ENCODE assay signal across 8 cellular contexts in the genomic region with DNA sequence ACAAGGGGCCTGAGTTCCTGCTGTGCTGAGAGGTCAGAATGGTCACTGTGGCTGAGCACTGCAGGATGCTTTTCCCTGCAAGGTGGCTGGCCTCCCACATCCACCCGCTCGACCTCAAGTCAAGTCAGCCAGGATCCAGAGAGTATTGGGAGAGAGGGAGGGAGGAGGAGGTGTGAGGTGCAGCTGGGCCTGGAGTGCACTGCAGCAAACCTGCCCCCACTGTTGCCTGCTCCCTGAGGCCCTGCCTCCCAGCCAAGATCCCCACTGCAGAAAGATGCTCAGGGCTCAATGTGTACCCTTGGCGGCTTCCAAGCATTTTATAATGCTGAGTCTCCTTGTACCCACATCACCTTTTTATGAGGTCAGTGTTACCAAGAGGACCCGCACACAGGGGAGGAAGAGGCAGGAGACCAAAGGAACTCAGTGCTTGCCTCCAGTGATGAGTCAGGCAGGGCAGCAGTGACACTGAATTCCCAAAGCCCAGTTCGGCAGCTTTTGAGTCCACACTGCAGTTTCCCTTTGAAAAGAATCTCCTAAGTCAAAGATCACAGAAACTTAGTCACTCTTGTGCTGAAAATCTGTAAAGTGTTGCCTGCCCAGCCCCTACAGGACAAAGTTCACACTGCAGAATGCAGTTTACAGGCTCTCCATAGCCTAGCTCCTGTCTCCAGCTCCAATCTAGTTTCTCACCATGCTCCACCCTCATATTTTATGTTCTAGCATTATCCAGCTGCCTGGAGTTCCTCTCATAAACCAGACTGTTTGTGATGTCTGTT. TPM values are rescaled to one million over a fixed set of nuclear protein-coding genes. Genes with fewer than 3 reads are reported as not detected.
DNase-seq lines count a peak whose midpoint lies in the region; ATAC-seq, FAIRE-seq and TF ChIP-seq lines count a peak whose summit lies in the region.

No MANE protein-coding gene starts in this region.

- H3K36me3 ChIP-seq in BLaER1 treated with 17β-estradiol and CSF1 and Interleukin-3, amounts not matched to agents 10 nM and 100 nM: peaks cover 0 to 17% (median 0%) of the 10 kb centered on the region in 11 experiments; a peak in 2 of 22 replicates
- no peaks in the 10 kb centered on the region for H3K36me3 ChIP-seq in fibroblast of lung (ENCODE audit: control insufficient read depth, insufficient read depth, low read length)
- no peaks in the 10 kb centered on the region for H3K36me3 ChIP-seq in small intestine (ENCODE audit: control insufficient read depth in 2 of 2, insufficient read depth in 2 of 2, low read length in 2 of 2)

- FAIRE-seq in small intestine (lab: Jason Lieb, UNC): no peak

- peaks cover 0 to 28% (median 7%) of the 10 kb centered on the region in 11 experiments; a peak in 7 of 22 replicates for H4K20me1 ChIP-seq in BLaER1 treated with 17β-estradiol and CSF1 and Interleukin-3, amounts not matched to agents 10 nM and 100 nM
- H4K20me1 ChIP-seq in fibroblast of lung (ENCODE audit: control insufficient read depth, extremely low read depth, insufficient read depth, low read length): no peaks in the 10 kb centered on the region

- 30 to 45% (median 33%) methylated on average over 5 of the region's 5 CpGs for WGBS in small intestine, 3 donors

- peak overlapping the region in 3 of 10 experiments; percentile 93 to 96 (median 95); a peak in 7 of 20 replicates for H3K4me3 ChIP-seq in BLaER1 treated with 17β-estradiol and CSF1 and Interleukin-3, amounts not matched to agents 10 nM and 100 nM
- H3K4me3 ChIP-seq in HFF-Myc (replicated peaks; ENCODE audit: low read depth, low read length): no peak overlapping the region
- H3K4me3 ChIP-seq in WI38 (ENCODE audit: low read depth, low read length): no peak overlapping the region
- H3K4me3 ChIP-seq in fibroblast of lung (replicated peaks in 1 of 4; ENCODE audit: control extremely low read depth in 1 of 4, insufficient read depth in 1 of 4, low read depth in 3 of 4, low read length in 4 of 4): no peak overlapping the region
- H3K4me3 ChIP-seq in small intestine (ENCODE audit: low read depth in 1 of 2, low read length in 2 of 2): no peak overlapping the region

- no peak for DNase-seq in HFF-Myc (ENCODE audit: extremely low read depth, low read depth)
- peak; percentile 69 to 77 for DNase-seq in fibroblast of lung (ENCODE audit: low read depth in 2 of 2)
- peak; percentile 87 for DNase-seq in small intestine
- no peak for DNase-seq in hippocampal formation (lab: John Stamatoyannopoulos, UW)

- peak overlapping the region in 4 of 11 experiments; percentile 1 to 85 (median 20); a peak in 5 of 22 replicates for H3K27ac ChIP-seq in BLaER1 treated with 17β-estradiol and CSF1 and Interleukin-3, amounts not matched to agents 10 nM and 100 nM
- H3K27ac ChIP-seq in fibroblast of lung (ENCODE audit: insufficient read depth, low read length): no peak overlapping the region
- peak overlapping the region; percentile 69 to 82 for H3K27ac ChIP-seq in small intestine (ENCODE audit: low read depth in 1 of 2, low read length in 1 of 2)

- H3K9me3 ChIP-seq in BLaER1 treated with 17β-estradiol and CSF1 and Interleukin-3, amounts not matched to agents 10 nM and 100 nM (replicated peaks in 1 of 11): no peaks in the 10 kb centered on the region
- H3K9me3 ChIP-seq in fibroblast of lung (ENCODE audit: control insufficient read depth, insufficient read depth, low read depth, low read length) (no peaks in the 10 kb centered on the region), small intestine (ENCODE audit: control insufficient read depth, low read depth) (no peaks in the 10 kb centered on the region)

- peak overlapping the region in 4 of 11 experiments; percentile 29 to 90 (median 86); a peak in 7 of 22 replicates for H3K9ac ChIP-seq in BLaER1 treated with 17β-estradiol and CSF1 and Interleukin-3, amounts not matched to agents 10 nM and 100 nM
- H3K9ac ChIP-seq in fibroblast of lung (ENCODE audit: insufficient read depth, low read length): no peak overlapping the region

- peak overlapping the region; percentile 47 to 100 (median 91) for H3K4me2 ChIP-seq in BLaER1 treated with 17β-estradiol and CSF1 and Interleukin-3, amounts not matched to agents 10 nM and 100 nM
- peak overlapping the region; percentile 8 for H3K4me2 ChIP-seq in fibroblast of lung (ENCODE audit: extremely low read depth, insufficient read depth, low read length)

- H3K79me2 ChIP-seq in fibroblast of lung (ENCODE audit: control insufficient read depth, insufficient read depth, low read length): no peaks in the 10 kb centered on the region

- TF ChIP-seq CTCF in HFF-Myc (IDR thresholded peaks at IDR 0.05; ENCODE audit: low read depth, low read length, missing control alignments) (peak; percentile 54), WI38 (IDR thresholded peaks at IDR 0.05; ENCODE audit: low read depth, low read length) (peak; percentile 23; the same call in 1 of the 2 replicates), fibroblast of lung (conservative IDR thresholded peaks at IDR 0.05 in 1 of 2, IDR thresholded peaks at IDR 0.05 in 1 of 2; ENCODE audit: low read depth in 1 of 2, low read length in 2 of 2) (peak; percentile 44 to 75)

- H3K4me1 ChIP-seq in BLaER1 treated with 17β-estradiol and CSF1 and Interleukin-3, amounts not matched to agents 10 nM and 100 nM: peaks cover 54 to 90% (median 86%) of the 10 kb centered on the region in 10 experiments
- H3K4me1 ChIP-seq in fibroblast of lung (ENCODE audit: control insufficient read depth, extremely low read depth, insufficient read depth, low read length) (peaks cover 21% of the 10 kb centered on the region), small intestine (ENCODE audit: control insufficient read depth in 2 of 2, insufficient read depth in 1 of 2, low read depth in 1 of 2, low read length in 1 of 2) (peaks cover 4 to 12% of the 10 kb centered on the region in 2 donors)

- no peak overlapping the region for H2AFZ ChIP-seq in fibroblast of lung (ENCODE audit: low read length)

- ATAC-seq in HG02610 (IDR thresholded peaks at IDR 0.05; ENCODE audit: unreplicated experiment) (no peak), HG03571 (IDR thresholded peaks at IDR 0.05; ENCODE audit: unreplicated experiment) (no peak)

- peaks cover 0 to 30% (median 0%) of the 10 kb centered on the region in 11 experiments; a peak in 5 of 22 replicates for H3K27me3 ChIP-seq in BLaER1 treated with 17β-estradiol and CSF1 and Interleukin-3, amounts not matched to agents 10 nM and 100 nM
- H3K27me3 ChIP-seq in fibroblast of lung (ENCODE audit: control insufficient read depth, insufficient read depth, low read length) (no peaks in the 10 kb centered on the region), small intestine (ENCODE audit: control insufficient read depth in 2 of 2, insufficient read depth in 2 of 2, low read length in 2 of 2) (no peaks in the 10 kb centered on the region)

RNA-seq across cellular contexts. Expression of a gene that starts 3.1 kb away (rescaled TPM):
- total RNA-seq in fibroblast of lung: 28.2 and 33.4 TPM in 2 replicates
- polyA plus RNA-seq in fibroblast of lung (20.8 and 50.8 TPM in 2 replicates), small intestine (10 to 100 TPM in 1 of 3 donors, 1 to 10 TPM in 2; 4.3 to 19.0 (median 5.4) TPM)
- 17.6 and 39.8 TPM in 2 replicates for polyA plus RNA-seq in fibroblast of lung (2012)
- 27.5 and 43.1 TPM in 2 replicates for polyA minus RNA-seq in fibroblast of lung (ENCODE audit: low replicate concordance)

RNA-seq across cellular contexts. Expression of a gene that starts 26.0 kb away (rescaled TPM):
- 15.7 and 16.3 TPM in 2 replicates for total RNA-seq in fibroblast of lung
- polyA plus RNA-seq in fibroblast of lung (28.9 and 31.5 TPM in 2 replicates), small intestine (10 to 100 TPM; 29.3 to 35.9 (median 33.2) TPM)
- polyA plus RNA-seq in fibroblast of lung (2012): 27.1 and 28.7 TPM in 2 replicates
- 17.0 and 20.8 TPM in 2 replicates for polyA minus RNA-seq in fibroblast of lung (ENCODE audit: low replicate concordance)

RNA-seq across cellular contexts. Expression of a gene that starts 43.5 kb away (rescaled TPM):
- total RNA-seq in fibroblast of lung: not detected in 2 replicates
- polyA plus RNA-seq in fibroblast of lung (not detected in 2 replicates), small intestine (not detected)
- polyA plus RNA-seq in fibroblast of lung (2012): not detected in 2 replicates
- polyA minus RNA-seq in fibroblast of lung (ENCODE audit: low replicate concordance): not detected in 2 replicates

Comparison
In these comparisons a context has a peak if more than half of its experiments do, and no peak if none do; other contexts are left out.
1. DNase-seq: peak in fibroblast of lung (2 of 2) and small intestine (single experiment); none in HFF-Myc (single experiment) and hippocampal formation (0 of 2).
2. Peak in every context shown above with its lines, with median percentiles within 50 percentile points of each other: CTCF ChIP-seq.